ENCODE assay signal across 13 cellular contexts in the genomic region with DNA sequence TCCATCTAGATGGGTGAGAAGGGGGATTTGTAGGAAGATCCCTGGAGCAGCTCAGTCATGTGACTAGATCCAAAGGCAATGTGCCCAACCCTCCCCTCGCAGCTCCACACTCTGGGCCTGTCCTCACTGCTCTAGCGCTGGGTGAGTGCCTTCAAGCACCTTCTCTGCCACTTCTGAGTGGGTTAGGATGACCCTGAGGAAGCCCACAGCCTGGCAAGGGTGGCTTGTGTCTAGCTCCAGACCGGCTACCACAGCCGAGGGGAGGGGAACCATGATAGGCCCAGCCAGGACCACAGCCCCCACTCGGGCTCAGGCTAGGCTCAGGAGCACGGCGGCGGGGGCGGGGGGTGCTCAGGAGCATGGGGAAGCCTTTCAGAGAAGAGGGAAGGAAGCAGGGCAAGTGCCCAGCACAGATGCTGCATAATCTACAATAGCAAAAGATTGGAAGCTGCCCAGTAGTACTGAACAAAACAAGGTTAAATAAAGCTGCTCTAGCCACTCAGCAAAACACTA. TPM values are rescaled to one million over a fixed set of nuclear protein-coding genes. Genes with fewer than 3 reads are reported as not detected.
A peak's percentile ranks its signal among the peaks of the same experiment; 100 is the strongest.
DNase-seq lines count a peak whose midpoint lies in the region; ATAC-seq, FAIRE-seq and TF ChIP-seq lines count a peak whose summit lies in the region.
"Had no signal": no experiment of that assay in that cellular context is flagged by ENCODE, and none has a peak within 500 bp of the region (broad histone marks: within the 10 kb centered on the region; RNA-seq: fewer than 3 reads in every experiment).

No MANE protein-coding gene starts in this region.

- TF ChIP-seq POLR2A in A549 (IDR thresholded peaks at IDR 0.05; ENCODE audit: low read length) (no peak), esophagus squamous epithelium (IDR thresholded peaks at IDR 0.05) (no peak)

- peak overlapping the region; percentile 79 for H3K4me2 ChIP-seq in A549
- peak overlapping the region; percentile 58; the same call in 1 of the 2 replicates for H3K4me2 ChIP-seq in OCI-LY7 (ENCODE audit: low read length)

- intact Hi-C loops in OCI-LY7 (cut with micrococcal nuclease; ENCODE audit: unreplicated experiment), result no loop called here
- intact Hi-C loops in esophagus squamous epithelium (cut with DNase I), result no loop called here

- no peak for DNase-seq in A549 (ENCODE audit: low read depth in 1 of 2, low spot score in 1 of 2)
- DNase-seq in OCI-LY7 (ENCODE audit: low spot score), result no peak
- no peak for DNase-seq in esophagus squamous epithelium (lab: John Stamatoyannopoulos, UW)
- DNase-seq in nephron progenitor cell, result no peak
- no peak for DNase-seq in stimulated activated CD4-positive, alpha-beta T cell treated with anti-CD3 and anti-CD28 coated beads, Interleukin-12 subunit alpha, Interleukin-12 subunit beta, amount 100 ng/mL, for 4 hours
- no peak for DNase-seq in HUDEP-2 (lab: John Stamatoyannopoulos, UW; ENCODE audit: unreplicated experiment in 76 of 76)
- no peak for DNase-seq in HPDE6-E6E7 (ENCODE audit: extremely low spot score)
- DNase-seq: glutamatergic neuron; natural killer cell; stimulated activated CD4-positive, alpha-beta T cell treated with anti-CD3 and anti-CD28 coated beads, Interleukin-2, amount 100 ng/mL, for 48 hours; T-helper 1 cell had no signal

- POLR2A ChIA-PET in A549 (lab: Yijun Ruan, JAX), result no interaction called here
- POLR2A ChIA-PET in OCI-LY7 (lab: Charles Lee), result interaction anchor here (0.6 to 0.8 kb wide), 2 partner anchors 12 to 45 kb away, joined by 3 to 5 read pairs; no protein-coding TSS in a partner anchor

- H3K9me3 ChIP-seq in A549 (no peaks in the 10 kb centered on the region), OCI-LY7 (ENCODE audit: low read length) (no peaks in the 10 kb centered on the region), esophagus squamous epithelium (no peaks in the 10 kb centered on the region)

- no peaks in the 10 kb centered on the region for H3K36me3 Mint-ChIP-seq in nephron progenitor cell (ENCODE audit: low read depth)
- H3K36me3 Mint-ChIP-seq: natural killer cell had no signal

- ATAC-seq in A549, result no peak
- ATAC-seq in HG03280 (IDR thresholded peaks at IDR 0.05; ENCODE audit: unreplicated experiment), result no peak
- ATAC-seq: natural killer cell had no signal

- peak overlapping the region; percentile 93 for H3K27ac Mint-ChIP-seq in nephron progenitor cell
- H3K27ac Mint-ChIP-seq: natural killer cell had no signal

- H3K4me1 Mint-ChIP-seq in nephron progenitor cell, result peaks cover 49% of the 10 kb centered on the region
- H3K4me1 Mint-ChIP-seq: natural killer cell had no signal

- no peak for TF ChIP-seq CTCF in A549 (IDR thresholded peaks at IDR 0.05)
- TF ChIP-seq CTCF in OCI-LY7 (conservative IDR thresholded peaks at IDR 0.05; ENCODE audit: low read length), result no peak
- no peak for TF ChIP-seq CTCF in esophagus squamous epithelium (IDR thresholded peaks at IDR 0.05)
- TF ChIP-seq CTCF in nephron progenitor cell (IDR thresholded peaks at IDR 0.05), result no peak

- no peak for TF ChIP-seq EP300 in A549 (IDR thresholded peaks at IDR 0.05)

- H3K27ac ChIP-seq in A549, result peak overlapping the region; percentile 77 to 94
- H3K27ac ChIP-seq in OCI-LY7 (ENCODE audit: low read depth, low read length, poor library complexity, severe bottlenecking), result peak overlapping the region; percentile 47
- peak overlapping the region; percentile 79 to 89 (median 86) for H3K27ac ChIP-seq in esophagus squamous epithelium

- H3K4me3 ChIP-seq in A549, result no peak overlapping the region
- H3K4me3 ChIP-seq in OCI-LY7 (ENCODE audit: low read depth, low read length, poor library complexity, severe bottlenecking), result no peak overlapping the region
- H3K4me3 ChIP-seq in esophagus squamous epithelium, result no peak overlapping the region

- H3K9me3 Mint-ChIP-seq in nephron progenitor cell, result no peaks in the 10 kb centered on the region
- H3K9me3 Mint-ChIP-seq: natural killer cell had no signal

- 54% methylated on average over 2 of the region's 9 CpGs for WGBS in A549 (ENCODE audit: missing lambda C conversion rate)
- WGBS in esophagus squamous epithelium, 2 donors, result 18% methylated on average over 3 of the region's 9 CpGs; no CpG with 5 or more reads in 1 of the 2 donors

- H3K79me2 ChIP-seq in OCI-LY7 (ENCODE audit: insufficient read depth, low read depth, low read length), result peaks cover 53% of the 10 kb centered on the region

- H3K36me3 ChIP-seq in OCI-LY7 (ENCODE audit: insufficient read depth, low read length), result 0 out of 2 replicates have a peak, but pooled peaks cover 7% of the 10 kb centered on the region
- H3K36me3 ChIP-seq in esophagus squamous epithelium, result no peaks in the 10 kb centered on the region

- CTCF ChIA-PET in A549 (lab: Yijun Ruan, JAX) (interaction anchor here (0.5 to 1.7 kb wide), 3 partner anchors 18 to 61 kb away, joined by 3 read pairs; no protein-coding TSS in a partner anchor), OCI-LY7 (lab: Charles Lee; ENCODE audit: unreplicated experiment) (no interaction called here)

- H3K27me3 ChIP-seq in esophagus squamous epithelium, result no peaks in the 10 kb centered on the region

- H3K27me3 Mint-ChIP-seq in nephron progenitor cell (ENCODE audit: low read depth, poor library complexity), result peaks cover 2% of the 10 kb centered on the region

- H2AFZ ChIP-seq in OCI-LY7 (ENCODE audit: low read length), result no peak overlapping the region

- H3K4me3 Mint-ChIP-seq in nephron progenitor cell, result no peak overlapping the region
- H3K4me3 Mint-ChIP-seq: natural killer cell had no signal

- FAIRE-seq in A549 (lab: Jason Lieb, UNC), result no peak

- H3K9me2 ChIP-seq in OCI-LY7 (ENCODE audit: insufficient read depth, low read length), result no peaks in the 10 kb centered on the region

- no peak for TF ChIP-seq RAD21 in A549 (conservative IDR thresholded peaks at IDR 0.05 in 1 of 2, IDR thresholded peaks at IDR 0.05 in 1 of 2)

- no peaks in the 10 kb centered on the region for H4K20me1 ChIP-seq in OCI-LY7 (ENCODE audit: insufficient read depth, low read length)

- H3K4me1 ChIP-seq in A549 (peaks cover 52% of the 10 kb centered on the region), OCI-LY7 (ENCODE audit: insufficient read depth, low read length, poor library complexity, severe bottlenecking) (peaks cover 80% of the 10 kb centered on the region), esophagus squamous epithelium (peaks cover 30 to 83% (median 59%) of the 10 kb centered on the region in 3 donors)

- BruUV-seq in OCI-LY7 (replicated peaks; lab: Mats Ljungman, UMichigan), result no TSS peak

TF ChIP-seq in A549, 52 proteins besides CTCF, POLR2A, EP300 and RAD21:
- no peak for TF ChIP-seq TP53 (CRISPR knock-in tag; IDR thresholded peaks at IDR 0.05)
- no peak for TF ChIP-seq CBX2 (IDR thresholded peaks at IDR 0.05; ENCODE audit: borderline replicate concordance, low read depth)
- no peak for TF ChIP-seq JUN (IDR thresholded peaks at IDR 0.05)
- no peak for TF ChIP-seq BHLHE40 (IDR thresholded peaks at IDR 0.05; ENCODE audit: low read depth, low read length)
- TF ChIP-seq JUNB (IDR thresholded peaks at IDR 0.05), result no peak
- no peak for TF ChIP-seq RARB (CRISPR knock-in tag; IDR thresholded peaks at IDR 0.05)
- TF ChIP-seq, protein P1, sequence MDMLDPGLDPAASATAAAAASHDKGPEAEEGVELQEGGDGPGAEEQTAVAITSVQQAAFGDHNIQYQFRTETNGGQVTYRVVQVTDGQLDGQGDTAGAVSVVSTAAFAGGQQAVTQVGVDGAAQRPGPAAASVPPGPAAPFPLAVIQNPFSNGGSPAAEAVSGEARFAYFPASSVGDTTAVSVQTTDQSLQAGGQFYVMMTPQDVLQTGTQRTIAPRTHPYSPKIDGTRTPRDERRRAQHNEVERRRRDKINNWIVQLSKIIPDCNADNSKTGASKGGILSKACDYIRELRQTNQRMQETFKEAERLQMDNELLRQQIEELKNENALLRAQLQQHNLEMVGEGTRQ (IDR thresholded peaks at IDR 0.05), result no peak
- no peak for TF ChIP-seq CBX8 (IDR thresholded peaks at IDR 0.05)
- no peak for TF ChIP-seq MAZ (IDR thresholded peaks at IDR 0.05; ENCODE audit: borderline replicate concordance, low read depth, low read length)
- TF ChIP-seq POLR2AphosphoS2 (conservative IDR thresholded peaks at IDR 0.05; ENCODE audit: low read length), result no peak
- no peak for TF ChIP-seq CHD4 (IDR thresholded peaks at IDR 0.05; ENCODE audit: borderline replicate concordance)
- no peak for TF ChIP-seq NFE2L2 (conservative IDR thresholded peaks at IDR 0.05; ENCODE audit: low read length)
- TF ChIP-seq, protein P2, sequence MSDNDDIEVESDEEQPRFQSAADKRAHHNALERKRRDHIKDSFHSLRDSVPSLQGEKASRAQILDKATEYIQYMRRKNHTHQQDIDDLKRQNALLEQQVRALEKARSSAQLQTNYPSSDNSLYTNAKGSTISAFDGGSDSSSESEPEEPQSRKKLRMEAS (IDR thresholded peaks at IDR 0.05), result no peak
- TF ChIP-seq CEBPB (IDR thresholded peaks at IDR 0.05), result no peak
- no peak for TF ChIP-seq RCOR1 (IDR thresholded peaks at IDR 0.05; ENCODE audit: low read depth, low read length)
- no peak for TF ChIP-seq HOXB13 (CRISPR knock-in tag; IDR thresholded peaks at IDR 0.05; ENCODE audit: low read depth)
- TF ChIP-seq, protein P3, sequence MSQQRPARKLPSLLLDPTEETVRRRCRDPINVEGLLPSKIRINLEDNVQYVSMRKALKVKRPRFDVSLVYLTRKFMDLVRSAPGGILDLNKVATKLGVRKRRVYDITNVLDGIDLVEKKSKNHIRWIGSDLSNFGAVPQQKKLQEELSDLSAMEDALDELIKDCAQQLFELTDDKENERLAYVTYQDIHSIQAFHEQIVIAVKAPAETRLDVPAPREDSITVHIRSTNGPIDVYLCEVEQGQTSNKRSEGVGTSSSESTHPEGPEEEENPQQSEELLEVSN (IDR thresholded peaks at IDR 0.05; ENCODE audit: borderline replicate concordance, low read depth), result no peak
- TF ChIP-seq SMC3 (IDR thresholded peaks at IDR 0.05), result no peak

RNA-seq across cellular contexts. Expression of a gene that starts 1.7 kb away (rescaled TPM):
- polyA plus RNA-seq in A549 (2011; rRNA removed) (0.17 and 0.32 TPM in 2 replicates), A549 (2017; fragmentation: RNase III; extraction: RNeasy Plus Mini Kit Qiagen cat#74134 plus additional on column Dnase treatment) (0.18 to 0.24 TPM (median 0.18 TPM) in 3 replicates)
- polyA plus RNA-seq in A549 (2012; cell fraction: cytosol; rRNA removed), result 0.22 and 0.27 TPM in 2 replicates
- polyA plus RNA-seq in A549 (2012; cell fraction: nucleus; rRNA removed), result 0.11 and 0.15 TPM in 2 replicates
- polyA minus RNA-seq in A549 (2011; rRNA and poly(A)+ RNA removed), result 0.15 and 0.17 TPM in 2 replicates
- total RNA-seq in OCI-LY7 (2014; rRNA removed; shearing (Covaris generic)), result not detected in 2 replicates
- total RNA-seq in OCI-LY7 (2022) (0.13 and 0.20 TPM in 2 replicates), esophagus squamous epithelium (under 1 TPM in 1 of 4 donors, not detected in 3; 0.09 TPM)
- total RNA-seq: natural killer cell, NCI-H460 had no signal
